ENCODE assay signal across 26 cellular contexts in the genomic region with DNA sequence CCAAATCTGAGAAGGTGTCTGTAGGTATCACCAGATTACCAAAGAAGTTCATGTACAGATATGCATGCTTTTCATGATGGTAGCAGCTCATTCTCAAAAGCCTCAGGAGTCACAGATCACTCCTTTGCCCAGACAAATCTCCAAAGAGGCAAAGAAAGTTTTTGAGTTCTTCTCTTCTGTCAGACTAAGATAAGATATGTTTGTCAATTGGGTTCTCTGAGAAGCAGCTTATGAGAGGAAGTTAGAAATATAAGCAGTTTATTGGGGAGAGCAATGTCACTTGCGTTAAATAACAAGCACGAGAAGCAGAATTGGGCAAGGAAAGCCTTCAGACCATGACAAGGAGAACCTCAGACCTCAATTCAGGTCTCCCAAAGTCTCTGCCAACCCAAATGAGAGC.
"Had no signal": no experiment of that assay in that cellular context is flagged by ENCODE, and none has a peak within 500 bp of the region (broad histone marks: within the 10 kb centered on the region; RNA-seq: fewer than 3 reads in every experiment).

No MANE protein-coding gene starts in this region.

- ATAC-seq: gastroesophageal sphincter; left lobe of liver; mucosa of descending colon; natural killer cell treated with Interleukin-12 subunit alpha and Interleukin-12 subunit beta and Interleukin-15 and Interleukin-18, amount 100 ng/mL, for 72 hours; sciatic nerve; stimulated activated effector memory CD8-positive, alpha-beta T cell treated with anti-CD3 and anti-CD28 coated beads, Interleukin-12 subunit alpha, Interleukin-12 subunit beta, amount 100 ng/mL, for 72 hours had no signal

- H3K4me3 ChIP-seq: esophagus muscularis mucosa, gastroesophageal sphincter, heart left ventricle, hepatocyte, lung, mucosa of descending colon, prostate gland, right atrium auricular region, stomach, thyroid gland, vagina had no signal

- H3K36me3 ChIP-seq: esophagus muscularis mucosa, gastroesophageal sphincter, heart left ventricle, neutrophil, prostate gland, right atrium auricular region, stomach, thyroid gland, vagina had no signal

- H3K27me3 ChIP-seq: esophagus muscularis mucosa, foreskin keratinocyte, gastroesophageal sphincter, heart left ventricle, hepatocyte, neutrophil, right atrium auricular region, stomach, thyroid gland, vagina had no signal

- DNase-seq: effector CD8-positive, alpha-beta T cell; endodermal cell; foreskin keratinocyte; heart left ventricle; kidney; mucosa of descending colon; naive B cell; stimulated activated CD4-positive, alpha-beta T cell treated with anti-CD3 and anti-CD28 coated beads, Interleukin-2, amount 100 ng/mL, for 24 hours; stimulated activated CD4-positive, alpha-beta T cell treated with anti-CD3 and anti-CD28 coated beads, Interleukin-4, amount 100 ng/mL, for 24 hours; stimulated activated naive CD4-positive, alpha-beta T cell treated with Interleukin-2 at 50 U/mL for 16 hours; stomach; thyroid gland had no signal

- H3K9me3 ChIP-seq: esophagus muscularis mucosa, gastroesophageal sphincter, heart left ventricle, mucosa of descending colon, neutrophil, prostate gland, right atrium auricular region, stomach, thyroid gland, vagina had no signal

- H3K4me1 ChIP-seq: gastroesophageal sphincter, parathyroid adenoma, prostate gland had no signal

- H3K27ac ChIP-seq: epithelial cell of prostate, esophagus muscularis mucosa, gastroesophageal sphincter, heart left ventricle, hepatocyte, neutrophil, parathyroid adenoma, prostate gland, stomach, thyroid gland, vagina had no signal
